ENCODE assay signal across 27 cellular contexts in genomic region chr11:5317301-5317700, GRCh38. TPM values are rescaled to one million over a fixed set of nuclear protein-coding genes. Genes with fewer than 3 reads are reported as not detected.
"Had no signal": no experiment of that assay in that cellular context is flagged by ENCODE, and none has a peak within 500 bp of the region (broad histone marks: within the 10 kb centered on the region; RNA-seq: fewer than 3 reads in every experiment).

No MANE protein-coding gene starts in this region.

- DNase-seq: activated CD4-positive, alpha-beta T cell treated with anti-CD3 and anti-CD28 coated beads for 1 hour; activated gamma-delta T cell; activated T-cell treated with anti-CD3 and anti-CD28 coated beads, Interleukin-2, amount 50 U/mL, for 72 hours; adrenal gland; effector memory CD4-positive, alpha-beta T cell; foreskin keratinocyte; hippocampal formation; islet precursor cell; left colon; lower lobe of right lung; naive thymus-derived CD8-positive, alpha-beta T cell; pancreas; right lobe of liver; small intestine; stimulated activated CD4-positive, alpha-beta T cell treated with anti-CD3 and anti-CD28 coated beads, Interleukin-15, amount 100 ng/mL, for 24 hours; stimulated activated CD4-positive, alpha-beta T cell treated with anti-CD3 and anti-CD28 coated beads, Interleukin-2, amount 100 ng/mL, for 48 hours; stomach; T1000; trophoblast cell; WERI-Rb-1 had no signal

- H3K27ac Mint-ChIP-seq: activated naive CD4-positive, alpha-beta T cell treated with anti-CD3 and anti-CD28 coated beads, Interleukin-2, amount 50 U/mL, for 24 hours; activated T-cell treated with anti-CD3 and anti-CD28 coated beads, Interleukin-2, amount 50 U/mL, for 72 hours; dendritic cell treated with granulocyte-macrophage colony-stimulating factor and Interleukin-4, amounts not matched to agents 40 ng/mL and 50 ng/mL, for 4 days; naive thymus-derived CD8-positive, alpha-beta T cell had no signal

- H3K9me3 Mint-ChIP-seq: activated naive CD4-positive, alpha-beta T cell treated with anti-CD3 and anti-CD28 coated beads, Interleukin-2, amount 50 U/mL, for 24 hours; dendritic cell treated with granulocyte-macrophage colony-stimulating factor and Interleukin-4, amounts not matched to agents 40 ng/mL and 50 ng/mL, for 4 days had no signal

- H3K36me3 Mint-ChIP-seq: activated naive CD4-positive, alpha-beta T cell treated with anti-CD3 and anti-CD28 coated beads, Interleukin-2, amount 50 U/mL, for 24 hours; naive thymus-derived CD8-positive, alpha-beta T cell had no signal

- H3K36me3 ChIP-seq: adrenal gland, lower lobe of right lung, pancreas, right lobe of liver, stomach, WERI-Rb-1 had no signal

- ATAC-seq: activated T-cell treated with anti-CD3 and anti-CD28 coated beads, Interleukin-2, amount 50 U/mL, for 72 hours; foreskin keratinocyte; left colon; lower lobe of right lung; naive thymus-derived CD8-positive, alpha-beta T cell; pancreas; right lobe of liver had no signal

- H3K4me1 Mint-ChIP-seq: activated naive CD4-positive, alpha-beta T cell treated with anti-CD3 and anti-CD28 coated beads, Interleukin-2, amount 50 U/mL, for 24 hours; naive thymus-derived CD8-positive, alpha-beta T cell had no signal

- H3K9me3 ChIP-seq: adrenal gland, lower lobe of right lung, pancreas, right lobe of liver, stomach had no signal

- H3K4me3 Mint-ChIP-seq: activated naive CD4-positive, alpha-beta T cell treated with anti-CD3 and anti-CD28 coated beads, Interleukin-2, amount 50 U/mL, for 24 hours; activated T-cell treated with anti-CD3 and anti-CD28 coated beads, Interleukin-2, amount 50 U/mL, for 72 hours; dendritic cell treated with granulocyte-macrophage colony-stimulating factor and Interleukin-4, amounts not matched to agents 40 ng/mL and 50 ng/mL, for 4 days; naive thymus-derived CD8-positive, alpha-beta T cell had no signal

- H3K4me3 ChIP-seq: adrenal gland, lower lobe of right lung, pancreas, right lobe of liver, stomach had no signal

- H3K4me1 ChIP-seq: adrenal gland, foreskin keratinocyte, lower lobe of right lung, pancreas, right lobe of liver, stomach had no signal

- H3K27ac ChIP-seq: adrenal gland, foreskin keratinocyte, lower lobe of right lung, pancreas, right lobe of liver, stomach, WERI-Rb-1 had no signal

- FAIRE-seq: pancreas, small intestine had no signal

- H3K27me3 ChIP-seq: adrenal gland, foreskin keratinocyte, right lobe of liver, stomach had no signal

- H3K27me3 Mint-ChIP-seq: dendritic cell treated with granulocyte-macrophage colony-stimulating factor and Interleukin-4, amounts not matched to agents 40 ng/mL and 50 ng/mL, for 4 days had no signal

RNA-seq across cellular contexts. Expression of gene OR51B2, which starts 6.8 kb away (rescaled TPM):
- total RNA-seq: activated CD8-positive, alpha-beta memory T cell treated with anti-CD3 and anti-CD28 coated beads for 36 hours; activated T-cell treated with anti-CD3 and anti-CD28 coated beads, Interleukin-2, amount 50 U/mL, for 72 hours; fibroblast of lung; foreskin keratinocyte; left colon; lower lobe of right lung; mesenteric fat pad; naive thymus-derived CD8-positive, alpha-beta T cell; pancreas; right lobe of liver had no signal
- polyA plus RNA-seq: adrenal gland; fibroblast of lung; foreskin keratinocyte; naive thymus-derived CD8-positive, alpha-beta T cell; pancreas; small intestine; stomach had no signal

RNA-seq across cellular contexts. Expression of gene OR51B4, which starts 15.6 kb away (rescaled TPM):
- total RNA-seq: activated CD8-positive, alpha-beta memory T cell treated with anti-CD3 and anti-CD28 coated beads for 36 hours; activated T-cell treated with anti-CD3 and anti-CD28 coated beads, Interleukin-2, amount 50 U/mL, for 72 hours; foreskin keratinocyte; left colon; lower lobe of right lung; mesenteric fat pad; naive thymus-derived CD8-positive, alpha-beta T cell; pancreas; right lobe of liver; stomach; temporal lobe had no signal
- polyA plus RNA-seq: adrenal gland; fibroblast of lung; foreskin keratinocyte; naive thymus-derived CD8-positive, alpha-beta T cell; pancreas; small intestine; stomach had no signal

RNA-seq across cellular contexts. Expression of gene OR51B5, which starts 26.0 kb away (rescaled TPM):
- total RNA-seq: activated CD8-positive, alpha-beta memory T cell treated with anti-CD3 and anti-CD28 coated beads for 36 hours; foreskin keratinocyte; left colon; lower lobe of right lung; mesenteric fat pad; naive thymus-derived CD8-positive, alpha-beta T cell had no signal
- polyA plus RNA-seq: foreskin keratinocyte; naive thymus-derived CD8-positive, alpha-beta T cell; small intestine; stomach had no signal

RNA-seq across cellular contexts. Expression of gene OR51B6, which starts 34.0 kb away (rescaled TPM):
- total RNA-seq: activated CD8-positive, alpha-beta memory T cell treated with anti-CD3 and anti-CD28 coated beads for 36 hours; activated T-cell treated with anti-CD3 and anti-CD28 coated beads, Interleukin-2, amount 50 U/mL, for 72 hours; adrenal gland; cerebellum; fibroblast of lung; foreskin keratinocyte; left colon; lower lobe of right lung; mesenteric fat pad; naive thymus-derived CD8-positive, alpha-beta T cell; pancreas; right lobe of liver; stomach; temporal lobe had no signal
- polyA plus RNA-seq: adrenal gland; fibroblast of lung; foreskin keratinocyte; naive thymus-derived CD8-positive, alpha-beta T cell; pancreas; small intestine; stomach had no signal

RNA-seq across cellular contexts. Expression of gene HBE1, which starts 47.6 kb away (rescaled TPM):
- total RNA-seq: activated CD8-positive, alpha-beta memory T cell treated with anti-CD3 and anti-CD28 coated beads for 36 hours; activated T-cell treated with anti-CD3 and anti-CD28 coated beads, Interleukin-2, amount 50 U/mL, for 72 hours; foreskin keratinocyte; left colon; lower lobe of right lung; mesenteric fat pad; naive thymus-derived CD8-positive, alpha-beta T cell; right lobe of liver had no signal
- polyA plus RNA-seq: foreskin keratinocyte; naive thymus-derived CD8-positive, alpha-beta T cell; pancreas; small intestine; stomach had no signal
